ENCODE assay signal across 8 cellular contexts in the genomic region with DNA sequence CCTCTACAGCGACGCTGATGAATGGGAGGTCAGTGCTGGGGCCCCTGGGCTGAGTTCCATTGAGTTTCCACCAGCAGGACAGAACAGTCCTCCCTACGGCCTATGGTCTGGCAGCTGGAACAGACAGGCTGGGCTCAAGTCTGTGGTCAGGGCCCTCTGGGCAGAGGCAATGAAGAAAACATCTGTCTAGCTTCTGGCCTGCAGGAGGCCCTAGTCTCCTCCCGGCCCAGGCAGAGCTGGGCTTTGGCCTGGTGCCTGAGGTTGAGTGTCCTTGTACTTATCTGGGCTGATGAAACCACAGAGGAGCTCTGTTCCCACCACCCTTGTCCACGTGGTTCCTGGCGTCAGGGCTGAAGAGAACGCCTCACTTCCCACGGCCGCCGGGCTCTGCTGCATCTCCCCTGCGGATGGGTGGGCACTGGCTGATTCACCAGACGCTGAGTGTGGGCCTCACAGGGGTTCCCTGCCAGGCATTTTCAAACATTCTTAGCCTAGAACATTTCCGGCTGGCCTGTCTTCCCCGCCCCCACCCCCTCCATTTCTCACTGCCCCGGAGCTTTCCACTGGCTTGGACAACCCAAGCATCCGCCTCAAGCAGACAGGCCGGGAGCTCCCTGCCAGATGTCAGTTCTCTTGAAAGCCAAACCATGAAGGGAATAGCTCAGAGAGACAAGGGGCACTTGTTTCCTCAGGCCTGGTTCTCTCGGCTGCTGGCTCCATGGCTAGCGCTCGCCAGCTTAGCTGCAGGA. TPM values are rescaled to one million over a fixed set of nuclear protein-coding genes. Genes with fewer than 3 reads are reported as not detected.
DNase-seq lines count a peak whose midpoint lies in the region; ATAC-seq and TF ChIP-seq lines count a peak whose summit lies in the region.

No MANE protein-coding gene starts in this region.

- intact Hi-C loops in colonic mucosa (cut with DNase I): no loop called here
- intact Hi-C loops in lower lobe of right lung (cut with DNase I): no loop called here

- WGBS in suprapubic skin: 34% methylated on average over 6 of the region's 20 CpGs

- H3K27me3 ChIP-seq in colonic mucosa: no peaks in the 10 kb centered on the region
- no peaks in the 10 kb centered on the region for H3K27me3 ChIP-seq in lower lobe of right lung (ENCODE audit: low read depth)
- no peaks in the 10 kb centered on the region for H3K27me3 ChIP-seq in suprapubic skin

- H3K36me3 ChIP-seq in colonic mucosa (no peaks in the 10 kb centered on the region), lower lobe of right lung (no peaks in the 10 kb centered on the region), suprapubic skin (no peaks in the 10 kb centered on the region)

- ATAC-seq in GM18520 (IDR thresholded peaks at IDR 0.05; ENCODE audit: unreplicated experiment) (peak; percentile 26), HG02973 (IDR thresholded peaks at IDR 0.05; ENCODE audit: unreplicated experiment) (peak; percentile 28), lower lobe of right lung (peak; percentile 90 to 91)

- H3K4me3 ChIP-seq in AG09309 (ENCODE audit: control insufficient read depth, low read depth, low read length) (no peak overlapping the region), colonic mucosa (no peak overlapping the region), lower lobe of right lung (peak overlapping the region; percentile 24), suprapubic skin (peak overlapping the region; percentile 18)

- H3K27ac ChIP-seq in colonic mucosa: peak overlapping the region; percentile 84
- H3K27ac ChIP-seq in lower lobe of right lung: peak overlapping the region; percentile 87
- peak overlapping the region; percentile 72 for H3K27ac ChIP-seq in suprapubic skin

- H3K9me3 ChIP-seq in colonic mucosa: no peaks in the 10 kb centered on the region
- H3K9me3 ChIP-seq in lower lobe of right lung: no peaks in the 10 kb centered on the region
- no peaks in the 10 kb centered on the region for H3K9me3 ChIP-seq in suprapubic skin

- no peak for TF ChIP-seq EP300 in suprapubic skin (IDR thresholded peaks at IDR 0.05)

- no peak for TF ChIP-seq POLR2A in suprapubic skin (IDR thresholded peaks at IDR 0.05)

- TF ChIP-seq CTCF in AG09309 (IDR thresholded peaks at IDR 0.05; ENCODE audit: control insufficient read depth, insufficient read depth, low read depth, low read length, missing control alignments) (peak; percentile 73), colonic mucosa (IDR thresholded peaks at IDR 0.05) (no peak), lower lobe of right lung (IDR thresholded peaks at IDR 0.05) (peak; percentile 58), suprapubic skin (IDR thresholded peaks at IDR 0.05) (peak in 1 of 2 donors; percentile 35)

- H3K9ac ChIP-seq in colonic mucosa (ENCODE audit: low read depth in 2 of 2, low read length in 2 of 2): peak overlapping the region; percentile 24 to 80

- DNase-seq in AG09309 (ENCODE audit: low read depth): peak; percentile 99
- DNase-seq in OCI-M1 (lab: John Stamatoyannopoulos, UW): peak; percentile 99
- DNase-seq in colonic mucosa: peak; percentile 84
- peak; percentile 96 for DNase-seq in lower lobe of right lung
- DNase-seq in suprapubic skin (ENCODE audit: low spot score in 2 of 2): peak; percentile 96 to 97
- DNase-seq in NCI-H748 (lab: John Stamatoyannopoulos, UW; ENCODE audit: unreplicated experiment): no peak

- H3K4me1 ChIP-seq in colonic mucosa (peaks cover 34% of the 10 kb centered on the region), lower lobe of right lung (peaks cover 75% of the 10 kb centered on the region), suprapubic skin (peaks cover 69% of the 10 kb centered on the region)

RNA-seq across cellular contexts. Expression of gene PPCDC, which starts 20.3 kb away (rescaled TPM):
- total RNA-seq in colonic mucosa (10 to 100 TPM; 10.1 to 23.1 TPM), lower lobe of right lung (11.2 TPM), suprapubic skin (10 to 100 TPM in 2 of 4 donors, 1 to 10 TPM in 2; 7.4 to 25.7 (median 13.1) TPM)

RNA-seq across cellular contexts. Expression of gene SCAMP5, which starts 48.3 kb away (rescaled TPM):
- 10 to 100 TPM in 1 of 2 donors, 1 to 10 TPM in 1; 4.9 to 24.9 TPM for total RNA-seq in colonic mucosa
- 1.9 TPM for total RNA-seq in lower lobe of right lung
- 1 to 10 TPM in 3 of 4 donors, under 1 TPM in 1; 0.53 to 4.5 (median 2.7) TPM for total RNA-seq in suprapubic skin

Comparison
In these comparisons a context has a peak if more than half of its experiments do, and no peak if none do; other contexts are left out.
1. H3K4me3 ChIP-seq: peak in lower lobe of right lung (single experiment) and suprapubic skin (single experiment); none in AG09309 (single experiment) and colonic mucosa (single experiment).
2. ATAC-seq: peak in every context shown above with its lines; median percentile 90 in lower lobe of right lung; 28 in HG02973; 26 in GM18520.
3. Peak in every context shown above with its lines, with median percentiles within 50 percentile points of each other: H3K27ac ChIP-seq.